9 cellular contexts compared by ENCODE assay signal in the genomic region with DNA sequence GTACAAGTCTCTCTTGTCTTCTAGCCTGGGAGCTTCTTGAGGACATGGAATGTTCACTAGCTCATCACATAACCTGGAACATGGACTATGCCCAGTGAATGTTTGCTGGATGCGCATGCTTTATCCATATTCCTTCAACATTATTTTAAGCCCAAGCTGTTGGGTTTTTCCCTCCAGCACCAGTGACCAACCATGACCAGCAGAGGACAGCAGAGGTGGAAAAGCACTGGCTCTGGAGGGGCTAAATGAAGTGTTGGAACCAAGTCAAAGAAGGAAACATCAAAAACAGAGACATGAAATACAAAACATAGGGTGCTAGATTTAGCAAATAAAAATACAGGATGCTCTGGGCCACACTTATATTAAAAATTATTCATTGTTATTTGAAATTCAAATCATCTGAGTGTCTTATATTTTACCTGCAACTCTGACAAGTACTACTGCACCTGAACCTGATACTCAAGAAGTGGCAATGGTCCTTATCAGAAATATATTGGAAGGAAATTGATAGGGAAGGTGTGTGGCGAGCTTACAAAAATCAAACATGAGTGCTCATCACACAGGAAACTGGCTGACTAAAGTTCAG. TPM values are rescaled to one million over a fixed set of nuclear protein-coding genes. Genes with fewer than 3 reads are reported as not detected.
DNase-seq lines count a peak whose midpoint lies in the region; FAIRE-seq and TF ChIP-seq lines count a peak whose summit lies in the region.
"Had no signal": no experiment of that assay in that cellular context is flagged by ENCODE, and none has a peak within 500 bp of the region (broad histone marks: within the 10 kb centered on the region; RNA-seq: fewer than 3 reads in every experiment).

No MANE protein-coding gene starts in this region.

- no peaks in the 10 kb centered on the region for H3K79me2 ChIP-seq in H9 (ENCODE audit: insufficient read depth, low read length)

- H2BK20ac ChIP-seq in H9 (ENCODE audit: low read depth, low read length, poor library complexity, severe bottlenecking), result no peak overlapping the region

- no peaks in the 10 kb centered on the region for H3K23me2 ChIP-seq in H9 (ENCODE audit: insufficient read length, low read depth, low read length, poor library complexity, severe bottlenecking)

- H3K27me3 ChIP-seq in CD4-positive, alpha-beta memory T cell (ENCODE audit: insufficient read depth, low read length), result no peaks in the 10 kb centered on the region
- H3K27me3 ChIP-seq in H9 (ENCODE audit: insufficient read depth, low read length), result no peaks in the 10 kb centered on the region

- DNase-seq in CD4-positive, alpha-beta memory T cell, result peak; percentile 43 to 58 (median 58)
- no peak for DNase-seq in H9
- DNase-seq in T-helper 1 cell, result peak in 4 of 5 donors; percentile 23 to 55 (median 29)
- DNase-seq in effector CD4-positive, alpha-beta T cell, result peak; percentile 25
- no peak for DNase-seq in retinal pigment epithelial cell (ENCODE audit: low read depth)
- no peak for DNase-seq in GM12892 (ENCODE audit: insufficient read length)
- DNase-seq in mesenteric fat pad (ENCODE audit: low spot score), result no peak
- DNase-seq in Ammon's horn (ENCODE audit: low spot score), result no peak

- no peak overlapping the region for H3K4me2 ChIP-seq in H9 (ENCODE audit: insufficient read depth, insufficient read length, low read length)

- H3K56ac ChIP-seq in H9 (ENCODE audit: insufficient read length, low read depth, low read length), result no peak overlapping the region

- peaks cover 0 to 11% (median 3%) of the 10 kb centered on the region in 8 donors for H3K9me3 Mint-ChIP-seq in CD4-positive, alpha-beta memory T cell
- H3K9me3 Mint-ChIP-seq in H9, result peaks cover 6 to 7% of the 10 kb centered on the region in 2 experiments

- peaks cover 0 to 5% of the 10 kb centered on the region in 2 donors for H3K36me3 Mint-ChIP-seq in CD4-positive, alpha-beta memory T cell
- 0 out of 7 replicates have a peak, but pooled peaks cover 0 to 3% (median 0%) of the 10 kb centered on the region in 3 experiments for H3K36me3 Mint-ChIP-seq in H9 (ENCODE audit: insufficient read depth in 1 of 3, low read depth in 3 of 3)

- H3K27ac ChIP-seq in CD4-positive, alpha-beta memory T cell (ENCODE audit: low read depth, low read length), result no peak overlapping the region
- no peak overlapping the region for H3K27ac ChIP-seq in H9 (ENCODE audit: insufficient read length, low read depth, low read length)

- H2BK5ac ChIP-seq in H9 (ENCODE audit: insufficient read length, low read length), result no peak overlapping the region

- no peak overlapping the region for H4K5ac ChIP-seq in H9 (ENCODE audit: insufficient read length, low read depth, low read length)

- no peak overlapping the region for H3K23ac ChIP-seq in H9 (ENCODE audit: insufficient read length, low read depth, low read length)

- intact Hi-C loops in CD4-positive, alpha-beta memory T cell (cut with micrococcal nuclease), result loop anchor here (1.0 to 10.0 kb wide), 4 partner anchors 9 to 130 kb away; partner anchors contain the start of gene HELB

- H3K4me1 Mint-ChIP-seq in CD4-positive, alpha-beta memory T cell, result peaks cover 37 to 74% (median 59%) of the 10 kb centered on the region in 4 donors
- peaks cover 0 to 4% of the 10 kb centered on the region in 2 experiments; a peak in 2 of 4 replicates for H3K4me1 Mint-ChIP-seq in H9

- no peak overlapping the region for H3T11ph ChIP-seq in H9 (ENCODE audit: low read length)

- no peak overlapping the region for H4K8ac ChIP-seq in H9 (replicated peaks; ENCODE audit: insufficient read length, low read depth, low read length)

- H3K9ac ChIP-seq in H9 (ENCODE audit: extremely low read depth, insufficient read length, low read length), result no peak overlapping the region

- H3K4ac ChIP-seq in H9 (ENCODE audit: low read depth, low read length), result no peak overlapping the region

- no peaks in the 10 kb centered on the region for H3K79me1 ChIP-seq in H9 (ENCODE audit: insufficient read depth, low read depth, low read length, poor library complexity, severe bottlenecking)

- no CpG with 5 or more reads among the region's 2 CpGs for WGBS in H9 (ENCODE audit: extremely low coverage, insufficient read length, low lambda C conversion rate)

- no peak overlapping the region for H3K18ac ChIP-seq in H9 (ENCODE audit: insufficient read length, low read depth, low read length)

- H4K91ac ChIP-seq in H9 (ENCODE audit: insufficient read length, low read depth, low read length), result no peak overlapping the region

- H2BK120ac ChIP-seq in H9 (ENCODE audit: low read depth, low read length, poor library complexity, severe bottlenecking), result no peak overlapping the region

- H2BK15ac ChIP-seq in H9 (ENCODE audit: low read depth, low read length), result no peak overlapping the region

- H2AK5ac ChIP-seq in H9 (ENCODE audit: insufficient read length, low read length), result no peak overlapping the region

- H3K9me3 ChIP-seq in CD4-positive, alpha-beta memory T cell (ENCODE audit: control insufficient read depth in 1 of 2, low read length in 2 of 2), result no peaks in the 10 kb centered on the region
- no peaks in the 10 kb centered on the region for H3K9me3 ChIP-seq in H9 (ENCODE audit: control insufficient read depth, low read depth, low read length)

- H3K4me1 ChIP-seq in CD4-positive, alpha-beta memory T cell (ENCODE audit: insufficient read depth, low read length), result peaks cover 43% of the 10 kb centered on the region
- no peaks in the 10 kb centered on the region for H3K4me1 ChIP-seq in H9 (ENCODE audit: insufficient read depth, low read length)

- peak; percentile 68 for TF ChIP-seq CTCF in H9 (conservative IDR thresholded peaks at IDR 0.05)
- peak; percentile 95 for TF ChIP-seq CTCF in retinal pigment epithelial cell (conservative IDR thresholded peaks at IDR 0.05; ENCODE audit: low read depth, low read length)

- FAIRE-seq in GM12892 (lab: Jason Lieb, UNC), result no peak
- FAIRE-seq: islet of Langerhans had no signal

- peak overlapping the region; percentile 17 to 82 (median 65) for H3K4me3 Mint-ChIP-seq in CD4-positive, alpha-beta memory T cell
- no peak overlapping the region for H3K4me3 Mint-ChIP-seq in H9

- no peaks in the 10 kb centered on the region for H3K36me3 ChIP-seq in CD4-positive, alpha-beta memory T cell (ENCODE audit: insufficient read depth, low read length)

- H3K27ac Mint-ChIP-seq in CD4-positive, alpha-beta memory T cell, result peak overlapping the region in 4 of 7 donors; percentile 5 to 58 (median 28)
- H3K27ac Mint-ChIP-seq in H9, result no peak overlapping the region; a peak in 1 of 7 replicates

- H2AFZ ChIP-seq in H9 (ENCODE audit: low read length), result no peak overlapping the region

- CTCF ChIA-PET in CD4-positive, alpha-beta memory T cell (lab: Charles Lee; ENCODE audit: partially characterized antibody), result interaction anchor here (0.7 to 16.8 kb wide), 25 partner anchors 9 to 129 kb away, joined by 3 to 445 read pairs (median 5); partner anchors contain the start of gene HELB

- H3K27me3 Mint-ChIP-seq in CD4-positive, alpha-beta memory T cell, result no peaks in the 10 kb centered on the region
- no peaks in the 10 kb centered on the region for H3K27me3 Mint-ChIP-seq in H9 (ENCODE audit: low read depth)

- no peak overlapping the region for H2BK12ac ChIP-seq in H9 (ENCODE audit: insufficient read length, low read depth, low read length)

- H3K14ac ChIP-seq in H9 (ENCODE audit: insufficient read depth, low read length), result no peak overlapping the region

- H4K20me1 ChIP-seq in H9 (ENCODE audit: control insufficient read depth, insufficient read depth, insufficient read length), result no peaks in the 10 kb centered on the region

- no peak overlapping the region for H3K4me3 ChIP-seq in CD4-positive, alpha-beta memory T cell (ENCODE audit: low read length in 2 of 2)
- H3K4me3 ChIP-seq in retinal pigment epithelial cell (ENCODE audit: low read length), result no peak overlapping the region

- TF ChIP-seq POLR2A in GM12892 (IDR thresholded peaks at IDR 0.05; ENCODE audit: low read depth, low read length), result no peak

- POLR2A ChIA-PET in CD4-positive, alpha-beta memory T cell (lab: Charles Lee; ENCODE audit: partially characterized antibody), result interaction anchor here (0.9 to 5.5 kb wide), 6 partner anchors 9 to 130 kb away, joined by 3 to 51 read pairs (median 4); partner anchors contain the start of gene HELB

RNA-seq across cellular contexts. Expression of gene HELB, which starts 23.1 kb away (rescaled TPM):
- 10 to 100 TPM; 64.9 to 69.0 TPM for total RNA-seq in CD4-positive, alpha-beta memory T cell
- 10 to 100 TPM; 20.2 to 34.1 TPM for polyA plus RNA-seq in CD4-positive, alpha-beta memory T cell
- total RNA-seq in H9 (2021) (10.2 and 10.7 TPM in 2 replicates), mesenteric fat pad (2.9 TPM)
- polyA plus RNA-seq in GM12892 (2012; ENCODE audit: missing spikeins), result 5.6 TPM

Comparison
In these comparisons a context has a peak if more than half of its experiments do, and no peak if none do; other contexts are left out.
1. DNase-seq: peak in CD4-positive, alpha-beta memory T cell (5 of 5), T-helper 1 cell (4 of 5) and effector CD4-positive, alpha-beta T cell (single experiment); none in H9 (single experiment), retinal pigment epithelial cell (single experiment), GM12892 (single experiment), mesenteric fat pad (single experiment) and Ammon's horn (single experiment).
2. H3K27ac Mint-ChIP-seq: peak in CD4-positive, alpha-beta memory T cell (4 of 7); none in H9 (0 of 3).
3. H3K4me3 Mint-ChIP-seq: peak in CD4-positive, alpha-beta memory T cell (8 of 8); none in H9 (0 of 2).